In genomic region chr5:122774861-122775712, GRCh38 we compare ENCODE assay signal across 8 cellular contexts. TPM values are rescaled to one million over a fixed set of nuclear protein-coding genes. Genes with fewer than 3 reads are reported as not detected.
DNase-seq lines count a peak whose midpoint lies in the region; ATAC-seq and TF ChIP-seq lines count a peak whose summit lies in the region.

SNX2 (plus strand) TSS chr5:122775080; CDS start chr5:122775104, 24 bp downstream.

- CTCF ChIA-PET in A673 (lab: Charles Lee) (no interaction called here), mammary epithelial cell (lab: Charles Lee; ENCODE audit: low non-redundant PET) (no interaction called here)

- intact Hi-C loops in A673 (cut with micrococcal nuclease; ENCODE audit: unreplicated experiment) (no loop called here), mammary epithelial cell (cut with micrococcal nuclease) (loop anchor here (1.0 to 5.0 kb wide), 3 partner anchors 24 to 72 kb away; partner anchors contain the start of gene SNX24)

- H3K27ac ChIP-seq in A673 (ENCODE audit: low read depth, low read length, poor library complexity, severe bottlenecking): peak within 1 kb of the TSS; percentile 76
- peak within 1 kb of the TSS; percentile 78 for H3K27ac ChIP-seq in mammary epithelial cell (ENCODE audit: insufficient read depth, low read depth, low read length)
- peak within 1 kb of the TSS; percentile 45 for H3K27ac ChIP-seq in smooth muscle cell (ENCODE audit: low read depth)

- no peaks in the 10 kb centered on the region for H3F3A ChIP-seq in smooth muscle cell (ENCODE audit: low read depth)

- no TSS peak for BruUV-seq in A673 (replicated peaks; lab: Mats Ljungman, UMichigan)
- BruUV-seq in mammary epithelial cell (replicated peaks; lab: Mats Ljungman, UMichigan): no TSS peak

- ATAC-seq in GM18519 (IDR thresholded peaks at IDR 0.05; ENCODE audit: low FRiP score, unreplicated experiment) (peak; percentile 70), HG03045 (IDR thresholded peaks at IDR 0.05; ENCODE audit: unreplicated experiment) (peak; percentile 89)

- dilution Hi-C loops in mammary epithelial cell (cut with HindIII; ENCODE audit: low sequenced_read_pairs): no loop called here

- H3K4me1 ChIP-seq in A673 (ENCODE audit: insufficient read depth, low read length, poor library complexity, severe bottlenecking) (no peaks in the 10 kb centered on the region), mammary epithelial cell (ENCODE audit: insufficient read depth, low read length) (peaks cover 10% of the 10 kb centered on the region), smooth muscle cell (ENCODE audit: low read depth) (peaks cover 25% of the 10 kb centered on the region)

- H3K36me3 ChIP-seq in A673 (ENCODE audit: insufficient read depth, low read length, poor library complexity, severe bottlenecking) (no peaks in the 10 kb centered on the region), mammary epithelial cell (ENCODE audit: insufficient read depth, low read length) (no peaks in the 10 kb centered on the region), smooth muscle cell (ENCODE audit: low read depth) (no peaks in the 10 kb centered on the region)

- H3K27me3 ChIP-seq in A673 (replicated peaks; ENCODE audit: insufficient read depth, low read depth, low read length, poor library complexity) (no peaks in the 10 kb centered on the region), mammary epithelial cell (ENCODE audit: insufficient read depth, low read length) (no peaks in the 10 kb centered on the region), smooth muscle cell (ENCODE audit: low read depth) (no peaks in the 10 kb centered on the region)

- in situ Hi-C loops in mammary epithelial cell (cut with MboI; ENCODE audit: low sequenced_read_pairs in 2 of 2): no loop called here

- H2AFZ ChIP-seq in mammary epithelial cell (ENCODE audit: low read depth, low read length) (peak within 1 kb of the TSS; percentile 94), smooth muscle cell (ENCODE audit: low read depth) (peak within 1 kb of the TSS; percentile 86)

- H3K9me3 ChIP-seq in A673 (ENCODE audit: low read depth, low read length, poor library complexity, severe bottlenecking): no peaks in the 10 kb centered on the region
- no peaks in the 10 kb centered on the region for H3K9me3 ChIP-seq in mammary epithelial cell (replicated peaks; ENCODE audit: insufficient read depth, low read length)
- no peaks in the 10 kb centered on the region for H3K9me3 ChIP-seq in smooth muscle cell (replicated peaks; ENCODE audit: low read depth)

- 3% methylated on average over 27 of the region's 75 CpGs for WGBS in mammary epithelial cell (ENCODE audit: low coverage, missing lambda C conversion rate)
- under 1% methylated on average over 55 of the region's 75 CpGs for WGBS in smooth muscle cell (ENCODE audit: low lambda C conversion rate)

- TF ChIP-seq CTCF in A673 (conservative IDR thresholded peaks at IDR 0.05; ENCODE audit: low read depth, low read length) (no peak), WI38 (IDR thresholded peaks at IDR 0.05; ENCODE audit: low read depth, low read length) (no peak), mammary epithelial cell (conservative IDR thresholded peaks at IDR 0.05 in 1 of 2, IDR thresholded peaks at IDR 0.05 in 1 of 2; ENCODE audit: extremely low read depth in 1 of 2, insufficient read depth in 1 of 2, low read depth in 1 of 2, low read length in 2 of 2) (peak in 1 of 2 donors; percentile 41), smooth muscle cell (IDR thresholded peaks at IDR 0.05; ENCODE audit: borderline replicate concordance, insufficient read depth, poor library complexity, severe bottlenecking) (peak; percentile 27)

- peak within 1 kb of the TSS; percentile 95 for H3K9ac ChIP-seq in mammary epithelial cell (ENCODE audit: insufficient read depth, low read length)
- peak within 1 kb of the TSS; percentile 79 for H3K9ac ChIP-seq in smooth muscle cell (ENCODE audit: low read depth)

- peaks cover 50% of the 10 kb centered on the region for H3K79me2 ChIP-seq in mammary epithelial cell (ENCODE audit: insufficient read depth, low read length)
- H3K79me2 ChIP-seq in smooth muscle cell (ENCODE audit: low read depth): peaks cover 51% of the 10 kb centered on the region

- DNase-seq in A673 (ENCODE audit: low spot score): peak; percentile 93
- DNase-seq in NCI-H2196 treated with DMSO at 0.1 percent for 48 hours (lab: John Stamatoyannopoulos, UW; ENCODE audit: unreplicated experiment): peak; percentile 71
- DNase-seq in mammary epithelial cell: peak; percentile 78
- DNase-seq in iPS-NIHi11 (ENCODE audit: low spot score): peak; percentile 95
- peak; percentile 71 for DNase-seq in smooth muscle cell (lab: John Stamatoyannopoulos, UW; ENCODE audit: unreplicated experiment)

- H3K4me3 ChIP-seq in A673 (ENCODE audit: low read depth, low read length, poor library complexity, severe bottlenecking) (peak within 1 kb of the TSS; percentile 98), WI38 (ENCODE audit: low read depth, low read length) (peak within 1 kb of the TSS; percentile 81), mammary epithelial cell (replicated peaks in 1 of 3; ENCODE audit: insufficient read depth in 1 of 3, low read depth in 2 of 3, low read length in 3 of 3) (peak within 1 kb of the TSS; percentile 90 to 98 (median 96)), smooth muscle cell (peak within 1 kb of the TSS; percentile 77)

- POLR2A ChIA-PET in A673 (lab: Charles Lee; ENCODE audit: low non-redundant PET): interaction anchor here (0.6 kb wide), 1 partner anchor 581 kb away, joined by 3 read pairs; no protein-coding TSS in a partner anchor

- H3K4me2 ChIP-seq in mammary epithelial cell (ENCODE audit: insufficient read depth, low read depth, low read length) (peak within 1 kb of the TSS; percentile 81), smooth muscle cell (peak within 1 kb of the TSS; percentile 91)

- H4K20me1 ChIP-seq in mammary epithelial cell (ENCODE audit: insufficient read depth, low read length): no peaks in the 10 kb centered on the region
- H4K20me1 ChIP-seq in smooth muscle cell (ENCODE audit: low read depth): peaks cover 42% of the 10 kb centered on the region

RNA-seq across cellular contexts. Expression of gene SNX2, which starts in this region (rescaled TPM):
- total RNA-seq in A673 (2021): 64.3 and 67.9 TPM in 2 replicates
- total RNA-seq in mammary epithelial cell: 10 to 100 TPM; 42.0 to 64.9 TPM
- 32.7 TPM for polyA plus RNA-seq in mammary epithelial cell
- 24.5 TPM for polyA minus RNA-seq in mammary epithelial cell
- 70.1 and 88.4 TPM in 2 replicates for total RNA-seq in smooth muscle cell
- polyA plus RNA-seq in smooth muscle cell: 81.9 and 89.3 TPM in 2 replicates

Comparison
In these comparisons a context has a peak if more than half of its experiments do, and no peak if none do; other contexts are left out.
1. Peak in every context shown above with its lines: DNase-seq, ATAC-seq, H3K4me3 ChIP-seq and H3K27ac ChIP-seq.